ENCODE assay signal across 16 cellular contexts in the genomic region with DNA sequence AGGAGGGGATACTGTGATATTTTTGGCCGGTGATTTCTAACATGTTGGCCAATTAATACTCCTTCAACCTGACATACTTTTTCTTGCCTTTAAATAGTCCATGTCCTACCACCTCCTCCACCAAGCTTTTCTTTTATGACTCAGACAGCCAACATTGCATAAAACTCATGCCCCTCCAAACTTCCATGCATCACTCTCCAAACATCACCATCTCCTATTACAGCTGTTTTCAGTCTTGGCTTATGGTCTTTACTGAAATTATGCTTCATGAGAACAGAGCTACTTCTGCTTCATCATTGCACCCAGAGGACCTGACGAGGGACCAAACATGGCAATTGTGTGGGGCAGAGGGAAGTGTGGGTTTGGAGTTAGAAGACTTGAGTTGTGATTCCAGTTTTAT.
DNase-seq lines count a peak whose midpoint lies in the region; ATAC-seq and TF ChIP-seq lines count a peak whose summit lies in the region.
"Had no signal": no experiment of that assay in that cellular context is flagged by ENCODE, and none has a peak within 500 bp of the region (broad histone marks: within the 10 kb centered on the region; RNA-seq: fewer than 3 reads in every experiment).

No MANE protein-coding gene starts in this region.

- H3K4me1 ChIP-seq in adipocyte (ENCODE audit: control insufficient read depth, insufficient read depth, low read length) = peaks cover 2% of the 10 kb centered on the region
- H3K4me1 ChIP-seq: uterus had no signal

- DNase-seq in AG08395 (ENCODE audit: low spot score) = peak; percentile 38
- DNase-seq in HT1080 (ENCODE audit: low read depth) = peak; percentile 81
- DNase-seq in adipocyte (ENCODE audit: low read depth) = peak; percentile 84
- peak; percentile 39 for DNase-seq in fibroblast of the aortic adventitia (ENCODE audit: low read depth)
- DNase-seq in NCI-H2171 (lab: John Stamatoyannopoulos, UW) = no peak
- no peak for DNase-seq in NCI-H2196 treated with DMSO at 0.1 percent for 48 hours (lab: John Stamatoyannopoulos, UW; ENCODE audit: unreplicated experiment)
- no peak for DNase-seq in NCI-H748 (lab: John Stamatoyannopoulos, UW; ENCODE audit: unreplicated experiment)
- DNase-seq: CD4-positive, CD25-positive, alpha-beta regulatory T cell; dermis blood vessel endothelial cell; DMS53; mucosa of descending colon; NCI-H1417 treated with DMSO at 0.1 percent for 48 hours; NCI-H2171 treated with DMSO at 0.1 percent for 48 hours; uterus had no signal

- no peaks in the 10 kb centered on the region for H3K9me3 ChIP-seq in adipocyte (ENCODE audit: control insufficient read depth, low read length)
- H3K9me3 ChIP-seq: mucosa of descending colon, uterus had no signal

- H3K9ac ChIP-seq in adipocyte (ENCODE audit: low read length) = no peak overlapping the region

- no peak for ATAC-seq in HG02623 (IDR thresholded peaks at IDR 0.05; ENCODE audit: unreplicated experiment)
- ATAC-seq: activated CD4-positive, CD25-positive, alpha-beta regulatory T cell treated with anti-CD3 and anti-CD28 coated beads, Interleukin-2, amount 50 U/mL, for 24 hours; mucosa of descending colon had no signal

- peaks cover 4% of the 10 kb centered on the region for H3K27me3 ChIP-seq in adipocyte (replicated peaks; ENCODE audit: control insufficient read depth, insufficient read depth, low read length)
- H3K27me3 ChIP-seq: uterus had no signal

- no peak for TF ChIP-seq CTCF in fibroblast of the aortic adventitia (IDR thresholded peaks at IDR 0.05; ENCODE audit: insufficient read depth, low read length)

- H3K4me3 ChIP-seq in adipocyte (ENCODE audit: low read length) (no peak overlapping the region), fibroblast of the aortic adventitia (ENCODE audit: low read depth, low read length) (no peak overlapping the region)
- H3K4me3 ChIP-seq: mucosa of descending colon, uterus had no signal

- H3K36me3 ChIP-seq in adipocyte (ENCODE audit: control insufficient read depth, insufficient read depth, low read length, severe bottlenecking) = no peaks in the 10 kb centered on the region
- H3K36me3 ChIP-seq: uterus had no signal

Comparison
In these comparisons a context has a peak if more than half of its experiments do, and no peak if none do; other contexts are left out.
1. DNase-seq: peak in AG08395 (single experiment), HT1080 (single experiment), adipocyte (single experiment) and fibroblast of the aortic adventitia (single experiment); none in NCI-H2171 (single experiment), NCI-H2196 treated with DMSO at 0.1 percent for 48 hours (single experiment) and NCI-H748 (single experiment).